Comparison of ENCODE assay signal across 1 cellular context in genomic region chr6:138972226-138972665, GRCh38.
TF ChIP-seq lines count a peak whose summit lies in the region.

No MANE protein-coding gene starts in this region.

TF ChIP-seq in GM12878, 131 proteins besides CTCF, POLR2A, EP300 and RAD21 (continued from another document):
- no peak for TF ChIP-seq BCLAF1 (IDR thresholded peaks at IDR 0.05)
- no peak for TF ChIP-seq CHD1 (IDR thresholded peaks at IDR 0.05; ENCODE audit: low read depth, low read length)
- TF ChIP-seq TCF12 (IDR thresholded peaks at IDR 0.05; ENCODE audit: low read depth, low read length): no peak
- TF ChIP-seq BRCA1 (IDR thresholded peaks at IDR 0.05; ENCODE audit: low read depth, low read length): no peak
- no peak for TF ChIP-seq ZBED1 (IDR thresholded peaks at IDR 0.05; ENCODE audit: borderline replicate concordance)
- TF ChIP-seq, protein P1, sequence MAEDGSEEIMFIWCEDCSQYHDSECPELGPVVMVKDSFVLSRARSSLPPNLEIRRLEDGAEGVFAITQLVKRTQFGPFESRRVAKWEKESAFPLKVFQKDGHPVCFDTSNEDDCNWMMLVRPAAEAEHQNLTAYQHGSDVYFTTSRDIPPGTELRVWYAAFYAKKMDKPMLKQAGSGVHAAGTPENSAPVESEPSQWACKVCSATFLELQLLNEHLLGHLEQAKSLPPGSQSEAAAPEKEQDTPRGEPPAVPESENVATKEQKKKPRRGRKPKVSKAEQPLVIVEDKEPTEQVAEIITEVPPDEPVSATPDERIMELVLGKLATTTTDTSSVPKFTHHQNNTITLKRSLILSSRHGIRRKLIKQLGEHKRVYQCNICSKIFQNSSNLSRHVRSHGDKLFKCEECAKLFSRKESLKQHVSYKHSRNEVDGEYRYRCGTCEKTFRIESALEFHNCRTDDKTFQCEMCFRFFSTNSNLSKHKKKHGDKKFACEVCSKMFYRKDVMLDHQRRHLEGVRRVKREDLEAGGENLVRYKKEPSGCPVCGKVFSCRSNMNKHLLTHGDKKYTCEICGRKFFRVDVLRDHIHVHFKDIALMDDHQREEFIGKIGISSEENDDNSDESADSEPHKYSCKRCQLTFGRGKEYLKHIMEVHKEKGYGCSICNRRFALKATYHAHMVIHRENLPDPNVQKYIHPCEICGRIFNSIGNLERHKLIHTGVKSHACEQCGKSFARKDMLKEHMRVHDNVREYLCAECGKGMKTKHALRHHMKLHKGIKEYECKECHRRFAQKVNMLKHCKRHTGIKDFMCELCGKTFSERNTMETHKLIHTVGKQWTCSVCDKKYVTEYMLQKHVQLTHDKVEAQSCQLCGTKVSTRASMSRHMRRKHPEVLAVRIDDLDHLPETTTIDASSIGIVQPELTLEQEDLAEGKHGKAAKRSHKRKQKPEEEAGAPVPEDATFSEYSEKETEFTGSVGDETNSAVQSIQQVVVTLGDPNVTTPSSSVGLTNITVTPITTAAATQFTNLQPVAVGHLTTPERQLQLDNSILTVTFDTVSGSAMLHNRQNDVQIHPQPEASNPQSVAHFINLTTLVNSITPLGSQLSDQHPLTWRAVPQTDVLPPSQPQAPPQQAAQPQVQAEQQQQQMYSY (CRISPR knock-in tag; IDR thresholded peaks at IDR 0.05): no peak
- TF ChIP-seq SIN3A (IDR thresholded peaks at IDR 0.05; ENCODE audit: low read depth, low read length): no peak
- TF ChIP-seq ZZZ3 (IDR thresholded peaks at IDR 0.05; ENCODE audit: control insufficient read depth, insufficient read length, low read depth): no peak
- no peak for TF ChIP-seq KLF5 (IDR thresholded peaks at IDR 0.05; ENCODE audit: partially characterized antibody)
- TF ChIP-seq, protein P2, sequence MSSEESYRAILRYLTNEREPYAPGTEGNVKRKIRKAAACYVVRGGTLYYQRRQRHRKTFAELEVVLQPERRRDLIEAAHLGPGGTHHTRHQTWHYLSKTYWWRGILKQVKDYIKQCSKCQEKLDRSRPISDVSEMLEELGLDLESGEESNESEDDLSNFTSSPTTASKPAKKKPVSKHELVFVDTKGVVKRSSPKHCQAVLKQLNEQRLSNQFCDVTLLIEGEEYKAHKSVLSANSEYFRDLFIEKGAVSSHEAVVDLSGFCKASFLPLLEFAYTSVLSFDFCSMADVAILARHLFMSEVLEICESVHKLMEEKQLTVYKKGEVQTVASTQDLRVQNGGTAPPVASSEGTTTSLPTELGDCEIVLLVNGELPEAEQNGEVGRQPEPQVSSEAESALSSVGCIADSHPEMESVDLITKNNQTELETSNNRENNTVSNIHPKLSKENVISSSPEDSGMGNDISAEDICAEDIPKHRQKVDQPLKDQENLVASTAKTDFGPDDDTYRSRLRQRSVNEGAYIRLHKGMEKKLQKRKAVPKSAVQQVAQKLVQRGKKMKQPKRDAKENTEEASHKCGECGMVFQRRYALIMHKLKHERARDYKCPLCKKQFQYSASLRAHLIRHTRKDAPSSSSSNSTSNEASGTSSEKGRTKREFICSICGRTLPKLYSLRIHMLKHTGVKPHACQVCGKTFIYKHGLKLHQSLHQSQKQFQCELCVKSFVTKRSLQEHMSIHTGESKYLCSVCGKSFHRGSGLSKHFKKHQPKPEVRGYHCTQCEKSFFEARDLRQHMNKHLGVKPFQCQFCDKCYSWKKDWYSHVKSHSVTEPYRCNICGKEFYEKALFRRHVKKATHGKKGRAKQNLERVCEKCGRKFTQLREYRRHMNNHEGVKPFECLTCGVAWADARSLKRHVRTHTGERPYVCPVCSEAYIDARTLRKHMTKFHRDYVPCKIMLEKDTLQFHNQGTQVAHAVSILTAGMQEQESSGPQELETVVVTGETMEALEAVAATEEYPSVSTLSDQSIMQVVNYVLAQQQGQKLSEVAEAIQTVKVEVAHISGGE (CRISPR knock-in tag; IDR thresholded peaks at IDR 0.05): no peak
- TF ChIP-seq, protein P3, sequence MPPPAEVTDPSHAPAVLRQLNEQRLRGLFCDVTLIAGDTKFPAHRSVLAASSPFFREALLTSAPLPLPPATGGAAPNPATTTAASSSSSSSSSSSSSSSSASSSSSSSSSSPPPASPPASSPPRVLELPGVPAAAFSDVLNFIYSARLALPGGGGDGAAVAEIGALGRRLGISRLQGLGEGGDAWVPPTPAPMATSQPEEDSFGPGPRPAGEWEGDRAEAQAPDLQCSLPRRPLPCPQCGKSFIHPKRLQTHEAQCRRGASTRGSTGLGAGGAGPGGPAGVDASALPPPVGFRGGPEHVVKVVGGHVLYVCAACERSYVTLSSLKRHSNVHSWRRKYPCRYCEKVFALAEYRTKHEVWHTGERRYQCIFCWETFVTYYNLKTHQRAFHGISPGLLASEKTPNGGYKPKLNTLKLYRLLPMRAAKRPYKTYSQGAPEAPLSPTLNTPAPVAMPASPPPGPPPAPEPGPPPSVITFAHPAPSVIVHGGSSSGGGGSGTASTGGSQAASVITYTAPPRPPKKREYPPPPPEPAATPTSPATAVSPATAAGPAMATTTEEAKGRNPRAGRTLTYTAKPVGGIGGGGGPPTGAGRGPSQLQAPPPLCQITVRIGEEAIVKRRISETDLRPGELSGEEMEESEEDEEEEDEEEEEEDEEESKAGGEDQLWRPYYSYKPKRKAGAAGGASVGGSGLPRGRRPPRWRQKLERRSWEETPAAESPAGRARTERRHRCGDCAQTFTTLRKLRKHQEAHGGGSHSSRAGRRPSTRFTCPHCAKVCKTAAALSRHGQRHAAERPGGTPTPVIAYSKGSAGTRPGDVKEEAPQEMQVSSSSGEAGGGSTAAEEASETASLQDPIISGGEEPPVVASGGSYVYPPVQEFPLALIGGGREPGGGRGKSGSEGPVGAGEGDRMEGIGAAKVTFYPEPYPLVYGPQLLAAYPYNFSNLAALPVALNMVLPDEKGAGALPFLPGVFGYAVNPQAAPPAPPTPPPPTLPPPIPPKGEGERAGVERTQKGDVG (CRISPR knock-in tag; IDR thresholded peaks at IDR 0.05): no peak
- no peak for TF ChIP-seq RELA (IDR thresholded peaks at IDR 0.05; ENCODE audit: borderline replicate concordance, partially characterized antibody)
- TF ChIP-seq ZNF384 (IDR thresholded peaks at IDR 0.05; ENCODE audit: borderline replicate concordance, low read depth, low read length): no peak
- TF ChIP-seq PML (IDR thresholded peaks at IDR 0.05; ENCODE audit: low read length): no peak
- no peak for TF ChIP-seq ZSCAN29 (IDR thresholded peaks at IDR 0.05)
